Comparison of ENCODE assay signal across 13 cellular contexts in genomic region chrX:133969191-133969590, GRCh38. TPM values are rescaled to one million over a fixed set of nuclear protein-coding genes. Genes with fewer than 3 reads are reported as not detected.
DNase-seq lines count a peak whose midpoint lies in the region; ATAC-seq and TF ChIP-seq lines count a peak whose summit lies in the region.
"Had no signal": no experiment of that assay in that cellular context is flagged by ENCODE, and none has a peak within 500 bp of the region (broad histone marks: within the 10 kb centered on the region; RNA-seq: fewer than 3 reads in every experiment).

No MANE protein-coding gene starts in this region.

- no peak for TF ChIP-seq CTCF in cardiac muscle cell (IDR thresholded peaks at IDR 0.05; ENCODE audit: low read depth, low read length)
- TF ChIP-seq CTCF in heart left ventricle (IDR thresholded peaks at IDR 0.05): no peak
- no peak for TF ChIP-seq CTCF in WTC11 (IDR thresholded peaks at IDR 0.05)
- no peak for TF ChIP-seq CTCF in nephron (IDR thresholded peaks at IDR 0.05; ENCODE audit: unreplicated experiment in 3 of 3)

- no peaks in the 10 kb centered on the region for H3K9me3 ChIP-seq in cardiac muscle cell (ENCODE audit: low read depth)
- H3K9me3 ChIP-seq in heart left ventricle: no peaks in the 10 kb centered on the region
- H3K9me3 ChIP-seq: BLaER1 treated with 17β-estradiol and CSF1 and Interleukin-3, amounts not matched to agents 10 nM and 100 nM had no signal

- ATAC-seq in heart left ventricle (no peak), WTC11 (no peak), GM19467 (IDR thresholded peaks at IDR 0.05; ENCODE audit: unreplicated experiment) (no peak), SK-N-SH treated with all-trans-retinoic acid at 6 μM for 48 hours (no peak)

- H3K36me3 Mint-ChIP-seq in WTC11 (peaks cover 2% of the 10 kb centered on the region; the same call in 1 of the 2 replicates), nephron (ENCODE audit: low read depth) (peaks cover 20% of the 10 kb centered on the region)
- H3K36me3 Mint-ChIP-seq: CD4-positive, CD25-positive, alpha-beta regulatory T cell had no signal

- H3K27me3 Mint-ChIP-seq in WTC11 (ENCODE audit: low read depth): no peaks in the 10 kb centered on the region
- no peaks in the 10 kb centered on the region for H3K27me3 Mint-ChIP-seq in nephron (ENCODE audit: low read depth)

- H3K27ac ChIP-seq in cardiac muscle cell (peak overlapping the region; percentile 95), heart left ventricle (no peak overlapping the region)
- H3K27ac ChIP-seq: 22Rv1; BLaER1 treated with 17β-estradiol and CSF1 and Interleukin-3, amounts not matched to agents 10 nM and 100 nM; GM23248 had no signal

- CTCF ChIA-PET in WTC11 (lab: Charles Lee): interaction anchor here (1.4 to 1.7 kb wide), 2 partner anchors 52 to 57 kb away, joined by 5 to 6 read pairs; no protein-coding TSS in a partner anchor

- H3K36me3 ChIP-seq in cardiac muscle cell (no peaks in the 10 kb centered on the region), heart left ventricle (no peaks in the 10 kb centered on the region)
- H3K36me3 ChIP-seq: BLaER1 treated with 17β-estradiol and CSF1 and Interleukin-3, amounts not matched to agents 10 nM and 100 nM had no signal

- H3K4me1 Mint-ChIP-seq in WTC11 (peaks cover 64% of the 10 kb centered on the region), nephron (peaks cover 48% of the 10 kb centered on the region)
- H3K4me1 Mint-ChIP-seq: CD4-positive, CD25-positive, alpha-beta regulatory T cell had no signal

- no peak overlapping the region for H3K4me3 ChIP-seq in cardiac muscle cell
- no peak overlapping the region for H3K4me3 ChIP-seq in heart left ventricle
- H3K4me3 ChIP-seq: BLaER1 treated with 17β-estradiol and CSF1 and Interleukin-3, amounts not matched to agents 10 nM and 100 nM; GM23248 had no signal

- H3K4me1 ChIP-seq in cardiac muscle cell (ENCODE audit: low read depth) (peaks cover 34% of the 10 kb centered on the region), heart left ventricle (no peaks in the 10 kb centered on the region)
- H3K4me1 ChIP-seq: BLaER1 treated with 17β-estradiol and CSF1 and Interleukin-3, amounts not matched to agents 10 nM and 100 nM had no signal

- H3K9me3 Mint-ChIP-seq in WTC11 (no peaks in the 10 kb centered on the region), nephron (no peaks in the 10 kb centered on the region)
- H3K9me3 Mint-ChIP-seq: CD4-positive, CD25-positive, alpha-beta regulatory T cell had no signal

- H3K4me3 Mint-ChIP-seq in WTC11: peak overlapping the region; percentile 38; the same call in 1 of the 2 replicates
- no peak overlapping the region for H3K4me3 Mint-ChIP-seq in nephron
- H3K4me3 Mint-ChIP-seq: CD4-positive, CD25-positive, alpha-beta regulatory T cell; HFFc6 had no signal

- 57 to 78% (median 73%) methylated on average over 3 of the region's 3 CpGs for WGBS in heart left ventricle, 4 donors

- POLR2A ChIA-PET in WTC11 (lab: Charles Lee): no interaction called here

- peak overlapping the region; percentile 53 for H3K27ac Mint-ChIP-seq in WTC11
- H3K27ac Mint-ChIP-seq in nephron: peak overlapping the region; percentile 19 to 75 (median 56)
- H3K27ac Mint-ChIP-seq: CD4-positive, CD25-positive, alpha-beta regulatory T cell; HFFc6 had no signal

- intact Hi-C loops in heart left ventricle (cut with DNase I): no loop called here

- DNase-seq in cardiac muscle cell (ENCODE audit: low read depth in 1 of 2, low spot score in 1 of 2) (no peak), heart left ventricle (no peak), WTC11 (ENCODE audit: low spot score) (no peak), NCI-H446 treated with DMSO at 0.1 percent for 48 hours (lab: John Stamatoyannopoulos, UW) (no peak)
- DNase-seq: CD4-positive, CD25-positive, alpha-beta regulatory T cell; GM23248; HCEC 1CT; HFFc6 had no signal

- H3K27me3 ChIP-seq in cardiac muscle cell (no peaks in the 10 kb centered on the region), heart left ventricle (peaks cover 0 to 41% (median 0%) of the 10 kb centered on the region in 9 donors)

- no peak for TF ChIP-seq POLR2A in heart left ventricle (IDR thresholded peaks at IDR 0.05)

TF ChIP-seq in WTC11, 78 proteins besides CTCF, POLR2A, EP300 and RAD21 (continues in another document):
- TF ChIP-seq, protein P1, sequence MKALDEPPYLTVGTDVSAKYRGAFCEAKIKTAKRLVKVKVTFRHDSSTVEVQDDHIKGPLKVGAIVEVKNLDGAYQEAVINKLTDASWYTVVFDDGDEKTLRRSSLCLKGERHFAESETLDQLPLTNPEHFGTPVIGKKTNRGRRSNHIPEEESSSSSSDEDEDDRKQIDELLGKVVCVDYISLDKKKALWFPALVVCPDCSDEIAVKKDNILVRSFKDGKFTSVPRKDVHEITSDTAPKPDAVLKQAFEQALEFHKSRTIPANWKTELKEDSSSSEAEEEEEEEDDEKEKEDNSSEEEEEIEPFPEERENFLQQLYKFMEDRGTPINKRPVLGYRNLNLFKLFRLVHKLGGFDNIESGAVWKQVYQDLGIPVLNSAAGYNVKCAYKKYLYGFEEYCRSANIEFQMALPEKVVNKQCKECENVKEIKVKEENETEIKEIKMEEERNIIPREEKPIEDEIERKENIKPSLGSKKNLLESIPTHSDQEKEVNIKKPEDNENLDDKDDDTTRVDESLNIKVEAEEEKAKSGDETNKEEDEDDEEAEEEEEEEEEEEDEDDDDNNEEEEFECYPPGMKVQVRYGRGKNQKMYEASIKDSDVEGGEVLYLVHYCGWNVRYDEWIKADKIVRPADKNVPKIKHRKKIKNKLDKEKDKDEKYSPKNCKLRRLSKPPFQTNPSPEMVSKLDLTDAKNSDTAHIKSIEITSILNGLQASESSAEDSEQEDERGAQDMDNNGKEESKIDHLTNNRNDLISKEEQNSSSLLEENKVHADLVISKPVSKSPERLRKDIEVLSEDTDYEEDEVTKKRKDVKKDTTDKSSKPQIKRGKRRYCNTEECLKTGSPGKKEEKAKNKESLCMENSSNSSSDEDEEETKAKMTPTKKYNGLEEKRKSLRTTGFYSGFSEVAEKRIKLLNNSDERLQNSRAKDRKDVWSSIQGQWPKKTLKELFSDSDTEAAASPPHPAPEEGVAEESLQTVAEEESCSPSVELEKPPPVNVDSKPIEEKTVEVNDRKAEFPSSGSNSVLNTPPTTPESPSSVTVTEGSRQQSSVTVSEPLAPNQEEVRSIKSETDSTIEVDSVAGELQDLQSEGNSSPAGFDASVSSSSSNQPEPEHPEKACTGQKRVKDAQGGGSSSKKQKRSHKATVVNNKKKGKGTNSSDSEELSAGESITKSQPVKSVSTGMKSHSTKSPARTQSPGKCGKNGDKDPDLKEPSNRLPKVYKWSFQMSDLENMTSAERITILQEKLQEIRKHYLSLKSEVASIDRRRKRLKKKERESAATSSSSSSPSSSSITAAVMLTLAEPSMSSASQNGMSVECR (CRISPR knock-in tag; IDR thresholded peaks at IDR 0.05; ENCODE audit: borderline replicate concordance): no peak
- TF ChIP-seq NFATC4 (CRISPR knock-in tag; IDR thresholded peaks at IDR 0.05) (no peak), KAT7 (CRISPR knock-in tag; IDR thresholded peaks at IDR 0.05; ENCODE audit: borderline replicate concordance) (no peak), FOXP1 (CRISPR knock-in tag; IDR thresholded peaks at IDR 0.05; ENCODE audit: borderline replicate concordance) (no peak)

TF ChIP-seq in SK-N-SH treated with all-trans-retinoic acid at 6 μM for 48 hours, 23 proteins besides CTCF, POLR2A, EP300 and RAD21 (continues in another document):
- TF ChIP-seq ARNTL (CRISPR knock-in tag; IDR thresholded peaks at IDR 0.05; ENCODE audit: borderline replicate concordance, low read depth): no peak
- TF ChIP-seq, protein P2, sequence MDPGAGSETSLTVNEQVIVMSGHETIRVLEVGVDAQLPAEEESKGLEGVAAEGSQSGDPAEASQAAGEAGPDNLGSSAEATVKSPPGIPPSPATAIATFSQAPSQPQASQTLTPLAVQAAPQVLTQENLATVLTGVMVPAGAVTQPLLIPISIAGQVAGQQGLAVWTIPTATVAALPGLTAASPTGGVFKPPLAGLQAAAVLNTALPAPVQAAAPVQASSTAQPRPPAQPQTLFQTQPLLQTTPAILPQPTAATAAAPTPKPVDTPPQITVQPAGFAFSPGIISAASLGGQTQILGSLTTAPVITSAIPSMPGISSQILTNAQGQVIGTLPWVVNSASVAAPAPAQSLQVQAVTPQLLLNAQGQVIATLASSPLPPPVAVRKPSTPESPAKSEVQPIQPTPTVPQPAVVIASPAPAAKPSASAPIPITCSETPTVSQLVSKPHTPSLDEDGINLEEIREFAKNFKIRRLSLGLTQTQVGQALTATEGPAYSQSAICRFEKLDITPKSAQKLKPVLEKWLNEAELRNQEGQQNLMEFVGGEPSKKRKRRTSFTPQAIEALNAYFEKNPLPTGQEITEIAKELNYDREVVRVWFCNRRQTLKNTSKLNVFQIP (CRISPR knock-in tag; IDR thresholded peaks at IDR 0.05; ENCODE audit: borderline replicate concordance, low read depth): no peak
- TF ChIP-seq SNAI2 (CRISPR knock-in tag; IDR thresholded peaks at IDR 0.05): no peak
- TF ChIP-seq GLIS3 (CRISPR knock-in tag; IDR thresholded peaks at IDR 0.05): no peak
- no peak for TF ChIP-seq BACH2 (CRISPR knock-in tag; IDR thresholded peaks at IDR 0.05; ENCODE audit: borderline replicate concordance)
- TF ChIP-seq ZNF70 (CRISPR knock-in tag; IDR thresholded peaks at IDR 0.05): no peak
- TF ChIP-seq ZFP30 (CRISPR knock-in tag; IDR thresholded peaks at IDR 0.05): no peak
- no peak for TF ChIP-seq OSR1 (CRISPR knock-in tag; IDR thresholded peaks at IDR 0.05)
- TF ChIP-seq, protein P3, sequence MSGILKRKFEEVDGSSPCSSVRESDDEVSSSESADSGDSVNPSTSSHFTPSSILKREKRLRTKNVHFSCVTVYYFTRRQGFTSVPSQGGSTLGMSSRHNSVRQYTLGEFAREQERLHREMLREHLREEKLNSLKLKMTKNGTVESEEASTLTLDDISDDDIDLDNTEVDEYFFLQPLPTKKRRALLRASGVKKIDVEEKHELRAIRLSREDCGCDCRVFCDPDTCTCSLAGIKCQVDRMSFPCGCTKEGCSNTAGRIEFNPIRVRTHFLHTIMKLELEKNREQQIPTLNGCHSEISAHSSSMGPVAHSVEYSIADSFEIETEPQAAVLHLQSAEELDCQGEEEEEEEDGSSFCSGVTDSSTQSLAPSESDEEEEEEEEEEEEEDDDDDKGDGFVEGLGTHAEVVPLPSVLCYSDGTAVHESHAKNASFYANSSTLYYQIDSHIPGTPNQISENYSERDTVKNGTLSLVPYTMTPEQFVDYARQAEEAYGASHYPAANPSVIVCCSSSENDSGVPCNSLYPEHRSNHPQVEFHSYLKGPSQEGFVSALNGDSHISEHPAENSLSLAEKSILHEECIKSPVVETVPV (CRISPR knock-in tag; IDR thresholded peaks at IDR 0.05): no peak

RNA-seq across cellular contexts. Expression of gene GPC3, which starts 16.2 kb away (rescaled TPM):
- total RNA-seq in cardiac muscle cell (171 and 219 TPM in 2 replicates), heart left ventricle (10 to 100 TPM in 1 of 9 donors, 1 to 10 TPM in 7, under 1 TPM in 1; 0.65 to 16.9 (median 3.2) TPM), WTC11 (2021) (32.4 to 34.7 TPM (median 32.5 TPM) in 3 replicates)
- polyA plus RNA-seq in cardiac muscle cell (275 and 323 TPM in 2 replicates), heart left ventricle (1 to 10 TPM in 1 of 2 donors, under 1 TPM in 1; 0.19 to 1.6 TPM)
- total RNA-seq: GM23248, HFFc6 had no signal
- polyA plus RNA-seq: GM23248 had no signal
